In the genomic region with DNA sequence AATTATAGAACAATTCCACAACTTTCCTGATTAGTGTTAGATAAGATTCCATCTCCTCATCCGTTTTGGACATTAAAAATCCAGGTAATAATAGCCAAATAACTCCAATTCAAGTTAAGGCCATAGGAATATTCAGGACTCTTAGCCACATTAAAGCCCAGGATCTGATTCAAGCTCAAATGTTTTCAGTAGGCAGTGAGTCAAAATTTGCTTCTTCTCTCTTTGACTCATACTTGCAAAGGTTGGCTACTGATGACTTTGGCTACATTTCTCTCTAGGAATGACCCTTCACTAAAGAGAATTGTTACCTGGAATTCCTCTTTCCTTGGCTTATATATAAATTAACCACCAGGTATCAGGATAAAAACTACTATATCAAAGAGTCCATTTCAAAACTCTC, we compare ENCODE assay signal across 26 cellular contexts.
DNase-seq lines count a peak whose midpoint lies in the region; ATAC-seq, FAIRE-seq and TF ChIP-seq lines count a peak whose summit lies in the region.
"Had no signal": no experiment of that assay in that cellular context is flagged by ENCODE, and none has a peak within 500 bp of the region (broad histone marks: within the 10 kb centered on the region; RNA-seq: fewer than 3 reads in every experiment).

No MANE protein-coding gene starts in this region.

- no peak overlapping the region for H2AFZ ChIP-seq in PC-3 (ENCODE audit: low read length)
- H2AFZ ChIP-seq in endothelial cell of umbilical vein (ENCODE audit: low read depth, low read length), result no peak overlapping the region
- H2AFZ ChIP-seq in OCI-LY7 (ENCODE audit: low read length), result no peak overlapping the region

- peak overlapping the region; percentile 44 for H3K4me2 ChIP-seq in PC-3 (ENCODE audit: low read length)
- no peak overlapping the region for H3K4me2 ChIP-seq in endothelial cell of umbilical vein (ENCODE audit: insufficient read depth, low read length)
- H3K4me2 ChIP-seq in OCI-LY7 (ENCODE audit: low read length), result no peak overlapping the region
- H3K4me2 ChIP-seq: A549; BLaER1 treated with 17β-estradiol and CSF1 and Interleukin-3, amounts not matched to agents 10 nM and 100 nM had no signal

- no peaks in the 10 kb centered on the region for H3K9me1 ChIP-seq in endothelial cell of umbilical vein (replicated peaks; ENCODE audit: control insufficient read depth, extremely low read depth, insufficient read depth, low read length)

- TF ChIP-seq CTCF in PC-3 (conservative IDR thresholded peaks at IDR 0.05; ENCODE audit: low read depth, low read length), result no peak
- TF ChIP-seq CTCF in endothelial cell of umbilical vein (IDR thresholded peaks at IDR 0.05; ENCODE audit: extremely low read depth in 1 of 2, insufficient read depth in 1 of 2, low read depth in 1 of 2, low read length in 2 of 2), result no peak
- no peak for TF ChIP-seq CTCF in OCI-LY7 (conservative IDR thresholded peaks at IDR 0.05; ENCODE audit: low read length)
- TF ChIP-seq CTCF in brain microvascular endothelial cell (IDR thresholded peaks at IDR 0.05; ENCODE audit: low read depth, low read length, missing control alignments), result no peak

- H3K27ac ChIP-seq in PC-3 (ENCODE audit: low read length) (peak overlapping the region; percentile 67), endothelial cell of umbilical vein (ENCODE audit: insufficient read depth, low read depth, low read length) (no peak overlapping the region), small intestine (ENCODE audit: low read depth in 1 of 2, low read length in 1 of 2) (peak overlapping the region in 1 of 2 donors; percentile 32), OCI-LY7 (ENCODE audit: low read depth, low read length, poor library complexity, severe bottlenecking) (no peak overlapping the region), brain microvascular endothelial cell (no peak overlapping the region)
- H3K27ac ChIP-seq: A549; BLaER1 treated with 17β-estradiol and CSF1 and Interleukin-3, amounts not matched to agents 10 nM and 100 nM had no signal

- H3K4me1 ChIP-seq in PC-3 (ENCODE audit: insufficient read depth, low read length) (peaks cover 3% of the 10 kb centered on the region; the same call in 1 of the 2 replicates), endothelial cell of umbilical vein (ENCODE audit: control insufficient read depth, extremely low read depth, insufficient read depth, low read length) (no peaks in the 10 kb centered on the region), small intestine (ENCODE audit: control insufficient read depth in 2 of 2, insufficient read depth in 1 of 2, low read depth in 1 of 2, low read length in 1 of 2) (no peaks in the 10 kb centered on the region), OCI-LY7 (ENCODE audit: insufficient read depth, low read length, poor library complexity, severe bottlenecking) (no peaks in the 10 kb centered on the region)
- H3K4me1 ChIP-seq: A549; BE2C; BLaER1 treated with 17β-estradiol and CSF1 and Interleukin-3, amounts not matched to agents 10 nM and 100 nM; HAP-1 had no signal

- POLR2A ChIA-PET in PC-3 (lab: Charles Lee; ENCODE audit: unreplicated experiment) (interaction anchor here (0.5 kb wide), 1 partner anchor 161 kb away, joined by 3 read pairs; no protein-coding TSS in a partner anchor), endothelial cell of umbilical vein (lab: Charles Lee) (no interaction called here), OCI-LY7 (lab: Charles Lee) (no interaction called here)

- 10 to 45% (median 15%) methylated on average over 1 of the region's 1 CpG for WGBS in small intestine, 3 donors

- H3K9me3 ChIP-seq in PC-3 (ENCODE audit: low read length), result no peaks in the 10 kb centered on the region
- H3K9me3 ChIP-seq in endothelial cell of umbilical vein (replicated peaks; ENCODE audit: control insufficient read depth, insufficient read depth, low read length), result no peaks in the 10 kb centered on the region
- no peaks in the 10 kb centered on the region for H3K9me3 ChIP-seq in small intestine (ENCODE audit: control insufficient read depth, low read depth)
- H3K9me3 ChIP-seq in OCI-LY7 (ENCODE audit: low read length), result no peaks in the 10 kb centered on the region
- H3K9me3 ChIP-seq: A549, BE2C, HAP-1 had no signal

- in situ Hi-C loops in brain microvascular endothelial cell (cut with HindIII; ENCODE audit: low pct_ligation_motif_present, low sequenced_read_pairs), result no loop called here

- H3K36me3 ChIP-seq in PC-3 (ENCODE audit: low read depth, low read length) (no peaks in the 10 kb centered on the region), endothelial cell of umbilical vein (ENCODE audit: control insufficient read depth in 2 of 2, extremely low read depth in 1 of 2, insufficient read depth in 2 of 2, low read length in 2 of 2) (no peaks in the 10 kb centered on the region), small intestine (ENCODE audit: control insufficient read depth in 2 of 2, insufficient read depth in 2 of 2, low read length in 2 of 2) (no peaks in the 10 kb centered on the region), OCI-LY7 (ENCODE audit: insufficient read depth, low read length) (no peaks in the 10 kb centered on the region), brain microvascular endothelial cell (replicated peaks) (no peaks in the 10 kb centered on the region)
- H3K36me3 ChIP-seq: BE2C; BLaER1 treated with 17β-estradiol and CSF1 and Interleukin-3, amounts not matched to agents 10 nM and 100 nM; HAP-1 had no signal

- CTCF ChIA-PET in PC-3 (lab: Charles Lee) (no interaction called here), endothelial cell of umbilical vein (lab: Charles Lee) (interaction anchor here (0.7 to 1.9 kb wide), 3 partner anchors 18 to 171 kb away, joined by 3 to 7 read pairs (median 5); no protein-coding TSS in a partner anchor), OCI-LY7 (lab: Charles Lee; ENCODE audit: unreplicated experiment) (no interaction called here)

- no peaks in the 10 kb centered on the region for H3K27me3 ChIP-seq in PC-3 (ENCODE audit: low read length)
- no peaks in the 10 kb centered on the region for H3K27me3 ChIP-seq in endothelial cell of umbilical vein (ENCODE audit: control insufficient read depth in 2 of 2, insufficient read depth in 2 of 2, low read length in 2 of 2)
- no peaks in the 10 kb centered on the region for H3K27me3 ChIP-seq in small intestine (ENCODE audit: control insufficient read depth in 2 of 2, insufficient read depth in 2 of 2, low read length in 2 of 2)
- H3K27me3 ChIP-seq in brain microvascular endothelial cell (replicated peaks), result no peaks in the 10 kb centered on the region
- H3K27me3 ChIP-seq: BE2C; BLaER1 treated with 17β-estradiol and CSF1 and Interleukin-3, amounts not matched to agents 10 nM and 100 nM had no signal

- BruUV-seq in PC-3 (replicated peaks; lab: Mats Ljungman, UMichigan) (no TSS peak), endothelial cell of umbilical vein (replicated peaks; lab: Mats Ljungman, UMichigan) (no TSS peak), OCI-LY7 (replicated peaks; lab: Mats Ljungman, UMichigan) (no TSS peak)

- H3F3A ChIP-seq in PC-3 (ENCODE audit: low read length, unreplicated experiment), result no peaks in the 10 kb centered on the region

- dilution Hi-C loops in endothelial cell of umbilical vein (cut with MboI; ENCODE audit: extremely low pct_ligation_motif_present, low sequenced_read_pairs), result no loop called here

- H3K9me2 ChIP-seq in PC-3 (replicated peaks; ENCODE audit: low read length) (no peaks in the 10 kb centered on the region), OCI-LY7 (ENCODE audit: insufficient read depth, low read length) (no peaks in the 10 kb centered on the region)

- TF ChIP-seq POLR2A in endothelial cell of umbilical vein (IDR thresholded peaks at IDR 0.05; ENCODE audit: low read depth, low read length), result no peak
- no peak for TF ChIP-seq POLR2A in GM18505 (IDR thresholded peaks at IDR 0.05; ENCODE audit: borderline replicate concordance, extremely low read depth, insufficient read depth, insufficient read length)

- H3K9ac ChIP-seq in PC-3 (ENCODE audit: low read length) (no peak overlapping the region), endothelial cell of umbilical vein (replicated peaks; ENCODE audit: extremely low read depth, insufficient read depth, low read length) (no peak overlapping the region)
- H3K9ac ChIP-seq: BLaER1 treated with 17β-estradiol and CSF1 and Interleukin-3, amounts not matched to agents 10 nM and 100 nM had no signal

- ATAC-seq in PC-3 (peak; percentile 73), GM18505 (IDR thresholded peaks at IDR 0.05; ENCODE audit: unreplicated experiment) (no peak)
- ATAC-seq: A549, GM12878 had no signal

- FAIRE-seq in GM19239 (lab: Jason Lieb, UNC), result peak; percentile 21
- FAIRE-seq in endothelial cell of umbilical vein (lab: Jason Lieb, UNC), result no peak
- no peak for FAIRE-seq in small intestine (lab: Jason Lieb, UNC)
- FAIRE-seq: A549, D721Med, GM12878, GM18507, H54 had no signal

- intact Hi-C loops in PC-3 (cut with micrococcal nuclease) (no loop called here), endothelial cell of umbilical vein (cut with micrococcal nuclease) (no loop called here), OCI-LY7 (cut with micrococcal nuclease; ENCODE audit: unreplicated experiment) (no loop called here)

- H3K4me3 ChIP-seq in PC-3 (ENCODE audit: low read length) (no peak overlapping the region), endothelial cell of umbilical vein (replicated peaks in 1 of 3; ENCODE audit: insufficient read depth in 1 of 3, low read depth in 1 of 3, low read length in 3 of 3) (no peak overlapping the region), small intestine (ENCODE audit: low read depth in 1 of 2, low read length in 2 of 2) (no peak overlapping the region), OCI-LY7 (ENCODE audit: low read depth, low read length, poor library complexity, severe bottlenecking) (no peak overlapping the region), brain microvascular endothelial cell (ENCODE audit: low read depth, low read length) (no peak overlapping the region)
- H3K4me3 ChIP-seq: A549; BLaER1 treated with 17β-estradiol and CSF1 and Interleukin-3, amounts not matched to agents 10 nM and 100 nM; GM12878; HAP-1 had no signal

- DNase-seq in GM19239 (ENCODE audit: insufficient read length, low spot score) (no peak), PC-3 (peak; percentile 51), endothelial cell of umbilical vein (ENCODE audit: low read depth, low spot score) (no peak), small intestine (peak; percentile 16), OCI-LY7 (ENCODE audit: low spot score) (no peak), brain microvascular endothelial cell (no peak)
- DNase-seq: 8988T; ACHN; AML-193; BE2C; CD4-positive, alpha-beta T cell; CD8-positive, alpha-beta memory T cell; DMS 273 treated with DMSO at 0.1 percent for 48 hours; DMS79; EL; GDM1; GOT3; HFFc6 had no signal

- H4K20me1 ChIP-seq in PC-3 (ENCODE audit: low read length) (no peaks in the 10 kb centered on the region), endothelial cell of umbilical vein (replicated peaks; ENCODE audit: control insufficient read depth, extremely low read depth, insufficient read depth, low read length) (no peaks in the 10 kb centered on the region), OCI-LY7 (ENCODE audit: insufficient read depth, low read length) (no peaks in the 10 kb centered on the region)
- H4K20me1 ChIP-seq: BLaER1 treated with 17β-estradiol and CSF1 and Interleukin-3, amounts not matched to agents 10 nM and 100 nM had no signal

- H3K79me2 ChIP-seq in PC-3 (ENCODE audit: low read length) (no peaks in the 10 kb centered on the region), endothelial cell of umbilical vein (ENCODE audit: control insufficient read depth, insufficient read depth, low read length) (no peaks in the 10 kb centered on the region), OCI-LY7 (ENCODE audit: insufficient read depth, low read depth, low read length) (no peaks in the 10 kb centered on the region)

Comparison
In these comparisons a context has a peak if more than half of its experiments do, and no peak if none do; other contexts are left out.
1. DNase-seq: peak in PC-3 (single experiment) and small intestine (single experiment); none in GM19239 (single experiment), endothelial cell of umbilical vein (single experiment), OCI-LY7 (single experiment) and brain microvascular endothelial cell (single experiment).